25 cellular contexts compared by ENCODE assay signal in genomic region chrX:12315526-12315925, GRCh38.
"Had no signal": no experiment of that assay in that cellular context is flagged by ENCODE, and none has a peak within 500 bp of the region (broad histone marks: within the 10 kb centered on the region; RNA-seq: fewer than 3 reads in every experiment).

No MANE protein-coding gene starts in this region.

- H3K9ac ChIP-seq: parathyroid adenoma had no signal

- H3K4me3 Mint-ChIP-seq: activated CD4-positive, alpha-beta T cell treated with anti-CD3 and anti-CD28 coated beads, Interleukin-2, amount 10 ng/mL, durations not matched to agents 7 days and 5 days; activated CD8-positive, alpha-beta memory T cell treated with anti-CD3 and anti-CD28 coated beads, Interleukin-2, amount 10 ng/mL, durations not matched to agents 7 days and 5 days; activated CD8-positive, alpha-beta T cell treated with anti-CD3 and anti-CD28 coated beads for 36 hours; activated naive CD4-positive, alpha-beta T cell treated with anti-CD3 and anti-CD28 coated beads, Interleukin-2, amount 50 U/mL, for 24 hours; brain; dendritic cell treated with granulocyte-macrophage colony-stimulating factor and Interleukin-4, amounts not matched to agents 40 ng/mL and 50 ng/mL, for 4 days; immature natural killer cell; natural killer cell had no signal

- H3K4me3 ChIP-seq: lower lobe of right lung had no signal

- H3K27ac ChIP-seq: lower lobe of right lung, parathyroid adenoma, WERI-Rb-1 had no signal

- H3K9me3 Mint-ChIP-seq: activated CD4-positive, alpha-beta T cell treated with anti-CD3 and anti-CD28 coated beads, Interleukin-2, amount 10 ng/mL, durations not matched to agents 7 days and 5 days; activated CD8-positive, alpha-beta T cell treated with anti-CD3 and anti-CD28 coated beads for 36 hours; activated naive CD4-positive, alpha-beta T cell treated with anti-CD3 and anti-CD28 coated beads, Interleukin-2, amount 50 U/mL, for 24 hours; dendritic cell treated with granulocyte-macrophage colony-stimulating factor and Interleukin-4, amounts not matched to agents 40 ng/mL and 50 ng/mL, for 4 days had no signal

- FAIRE-seq: endometrium, TTC549 had no signal

- H3K36me3 ChIP-seq: lower lobe of right lung, WERI-Rb-1 had no signal

- H3K36me3 Mint-ChIP-seq: activated CD8-positive, alpha-beta memory T cell treated with anti-CD3 and anti-CD28 coated beads, Interleukin-2, amount 10 ng/mL, durations not matched to agents 7 days and 5 days; activated naive CD4-positive, alpha-beta T cell treated with anti-CD3 and anti-CD28 coated beads, Interleukin-2, amount 50 U/mL, for 24 hours; brain; immature natural killer cell; natural killer cell had no signal

- ATAC-seq: activated CD8-positive, alpha-beta memory T cell treated with anti-CD3 and anti-CD28 coated beads, Interleukin-2, amount 10 ng/mL, durations not matched to agents 7 days and 5 days; activated CD8-positive, alpha-beta T cell treated with anti-CD3 and anti-CD28 coated beads for 36 hours; left lobe of liver; lower lobe of right lung; natural killer cell; right cardiac atrium; stimulated activated naive CD8-positive, alpha-beta T cell treated with anti-CD3 and anti-CD28 coated beads, Interleukin-15, Interleukin-2, amounts not matched to agents 100 U/mL and 50 U/mL, for 24 hours had no signal

- H3K27me3 Mint-ChIP-seq: activated CD4-positive, alpha-beta T cell treated with anti-CD3 and anti-CD28 coated beads, Interleukin-2, amount 10 ng/mL, durations not matched to agents 7 days and 5 days; activated CD8-positive, alpha-beta memory T cell treated with anti-CD3 and anti-CD28 coated beads, Interleukin-2, amount 10 ng/mL, durations not matched to agents 7 days and 5 days; activated CD8-positive, alpha-beta T cell treated with anti-CD3 and anti-CD28 coated beads for 36 hours; activated naive CD4-positive, alpha-beta T cell treated with anti-CD3 and anti-CD28 coated beads, Interleukin-2, amount 50 U/mL, for 24 hours; dendritic cell treated with granulocyte-macrophage colony-stimulating factor and Interleukin-4, amounts not matched to agents 40 ng/mL and 50 ng/mL, for 4 days had no signal

- DNase-seq: activated CD4-positive, alpha-beta T cell treated with anti-CD3 and anti-CD28 coated beads, Interleukin-2, amount 10 ng/mL, durations not matched to agents 7 days and 5 days; activated CD4-positive, CD25-positive, alpha-beta regulatory T cell treated with anti-CD3 and anti-CD28 coated beads, Interleukin-2, amount 50 U/mL, for 72 hours; activated CD8-positive, alpha-beta memory T cell treated with anti-CD3 and anti-CD28 coated beads, Interleukin-2, amount 10 ng/mL, durations not matched to agents 7 days and 5 days; activated CD8-positive, alpha-beta T cell treated with anti-CD3 and anti-CD28 coated beads for 36 hours; activated gamma-delta T cell treated with Interleukin-2 at 50 U/mL for 16 hours; activated T-cell treated with anti-CD3 and anti-CD28 coated beads for 4 hours; anterior cingulate cortex; caudate nucleus; effector CD4-positive, alpha-beta T cell; foreskin melanocyte; immature natural killer cell; lower lobe of right lung; natural killer cell; right cardiac atrium; stimulated activated CD4-positive, alpha-beta T cell treated with anti-CD3 and anti-CD28 coated beads, Interleukin-12 subunit alpha, Interleukin-12 subunit beta, amount 100 ng/mL, for 4 hours; stimulated activated CD4-positive, alpha-beta T cell treated with anti-CD3 and anti-CD28 coated beads, Interleukin-4, amount 100 ng/mL, for 4 hours; stimulated activated naive CD8-positive, alpha-beta T cell treated with anti-CD3 and anti-CD28 coated beads, Interleukin-15, Interleukin-2, amounts not matched to agents 100 U/mL and 50 U/mL, for 24 hours; WERI-Rb-1 had no signal

- H3K27ac Mint-ChIP-seq: activated CD4-positive, alpha-beta T cell treated with anti-CD3 and anti-CD28 coated beads, Interleukin-2, amount 10 ng/mL, durations not matched to agents 7 days and 5 days; activated CD8-positive, alpha-beta memory T cell treated with anti-CD3 and anti-CD28 coated beads, Interleukin-2, amount 10 ng/mL, durations not matched to agents 7 days and 5 days; activated CD8-positive, alpha-beta T cell treated with anti-CD3 and anti-CD28 coated beads for 36 hours; activated naive CD4-positive, alpha-beta T cell treated with anti-CD3 and anti-CD28 coated beads, Interleukin-2, amount 50 U/mL, for 24 hours; dendritic cell treated with granulocyte-macrophage colony-stimulating factor and Interleukin-4, amounts not matched to agents 40 ng/mL and 50 ng/mL, for 4 days; immature natural killer cell; natural killer cell had no signal

- H3K9me3 ChIP-seq: lower lobe of right lung had no signal

- H3K4me1 Mint-ChIP-seq: activated CD4-positive, alpha-beta T cell treated with anti-CD3 and anti-CD28 coated beads, Interleukin-2, amount 10 ng/mL, durations not matched to agents 7 days and 5 days; activated CD8-positive, alpha-beta memory T cell treated with anti-CD3 and anti-CD28 coated beads, Interleukin-2, amount 10 ng/mL, durations not matched to agents 7 days and 5 days; activated naive CD4-positive, alpha-beta T cell treated with anti-CD3 and anti-CD28 coated beads, Interleukin-2, amount 50 U/mL, for 24 hours; brain; immature natural killer cell; natural killer cell had no signal
